In genomic region chr1:1621173-1621661, GRCh38 we compare ENCODE assay signal across 19 cellular contexts. TPM values are rescaled to one million over a fixed set of nuclear protein-coding genes. Genes with fewer than 3 reads are reported as not detected.
"Had no signal": no experiment of that assay in that cellular context is flagged by ENCODE, and none has a peak within 500 bp of the region (broad histone marks: within the 10 kb centered on the region; RNA-seq: fewer than 3 reads in every experiment).

No MANE protein-coding gene starts in this region.

- H3K9ac ChIP-seq: neural progenitor cell had no signal

- DNase-seq: activated CD4-positive, alpha-beta T cell treated with anti-CD3 and anti-CD28 coated beads for 4 hours; activated CD4-positive, alpha-beta T cell treated with anti-CD3 and anti-CD28 coated beads, Interleukin-2, amount 50 U/mL, for 4 hours; activated CD8-positive, alpha-beta memory T cell treated with anti-CD3 and anti-CD28 coated beads, Interleukin-2, amount 50 U/mL, for 4 hours; activated gamma-delta T cell; activated naive CD4-positive, alpha-beta T cell treated with anti-CD3 and anti-CD28 coated beads, Interleukin-2, amount 10 ng/mL, durations not matched to agents 7 days and 5 days; activated naive CD8-positive, alpha-beta T cell treated with anti-CD3 and anti-CD28 coated beads, Interleukin-2, amount 10 ng/mL, durations not matched to agents 7 days and 5 days; activated T-cell treated with anti-CD3 and anti-CD28 coated beads, Interleukin-2, amount 50 U/mL, for 1 hour; head of caudate nucleus; midbrain; naive thymus-derived CD4-positive, alpha-beta T cell; stimulated activated naive CD4-positive, alpha-beta T cell; T-cell; tibial artery had no signal

- ATAC-seq: naive thymus-derived CD4-positive, alpha-beta T cell; sciatic nerve; T-cell had no signal

- H3K4me3 ChIP-seq: ascending aorta, cardiac muscle cell, neural progenitor cell, suprapubic skin, tibial artery had no signal

- H3K4me2 ChIP-seq: neural progenitor cell had no signal

- H2AFZ ChIP-seq: neural progenitor cell had no signal

- H3K36me3 ChIP-seq: neural progenitor cell had no signal

- H3K27me3 ChIP-seq: ascending aorta, cardiac muscle cell, neural progenitor cell, suprapubic skin, tibial artery had no signal

- H3K27ac ChIP-seq: ascending aorta, cardiac muscle cell, suprapubic skin, tibial artery, VCaP had no signal

- H3K9me3 ChIP-seq: ascending aorta, suprapubic skin, tibial artery had no signal

RNA-seq across cellular contexts. Expression of gene MMP23B, which starts 10.8 kb away (rescaled TPM):
- polyA plus RNA-seq: naive thymus-derived CD4-positive, alpha-beta T cell had no signal
